In genomic region chr19:48835734-48836088, GRCh38 we compare ENCODE assay signal across 8 cellular contexts. TPM values are rescaled to one million over a fixed set of nuclear protein-coding genes. Genes with fewer than 3 reads are reported as not detected.
A peak's percentile ranks its signal among the peaks of the same experiment; 100 is the strongest.
DNase-seq lines count a peak whose midpoint lies in the region; ATAC-seq, FAIRE-seq and TF ChIP-seq lines count a peak whose summit lies in the region.

No MANE protein-coding gene starts in this region.

- peaks cover 0 to 8% of the 10 kb centered on the region in 2 donors for H3K36me3 ChIP-seq in kidney (ENCODE audit: control insufficient read depth in 1 of 2, insufficient read depth in 2 of 2, low read length in 2 of 2)

- peak overlapping the region; percentile 72 to 95 for H3K27ac ChIP-seq in kidney (ENCODE audit: low read depth in 2 of 2, low read length in 2 of 2)

- H3K4me1 ChIP-seq in kidney (ENCODE audit: control insufficient read depth in 1 of 2, insufficient read depth in 1 of 2, low read depth in 1 of 2, low read length in 2 of 2), result peaks cover 2 to 5% of the 10 kb centered on the region in 2 donors

- no peak for FAIRE-seq in kidney (lab: Jason Lieb, UNC)

- no peaks in the 10 kb centered on the region for H3K9me3 ChIP-seq in kidney (ENCODE audit: control insufficient read depth in 1 of 2, low read length in 2 of 2)

- intact Hi-C loops in kidney (cut with DNase I), result loop anchor here (5.0 kb wide), 1 partner anchor 43 kb away; no protein-coding TSS in a partner anchor

- peak overlapping the region; percentile 38 to 91 for H3K9ac ChIP-seq in kidney (ENCODE audit: low read length in 2 of 2)

- DNase-seq in NCI-H345 treated with DMSO at 0.1 percent for 48 hours (lab: John Stamatoyannopoulos, UW; ENCODE audit: unreplicated experiment), result peak; percentile 55
- peak; percentile 79 for DNase-seq in activated CD4-positive, CD25-positive, alpha-beta regulatory T cell treated with anti-CD3 and anti-CD28 coated beads, Interleukin-2, amount 50 U/mL, for 16 hours (ENCODE audit: low read depth, low spot score)
- peak; percentile 98 for DNase-seq in cerebellar cortex (ENCODE audit: low spot score)
- peak; percentile 93 for DNase-seq in kidney
- peak; percentile 87 to 89 for DNase-seq in stimulated activated CD4-positive, alpha-beta T cell treated with anti-CD3 and anti-CD28 coated beads, Interleukin-15, amount 100 ng/mL, for 1 hour (ENCODE audit: low read depth in 1 of 2, low spot score in 1 of 2)

- peak; percentile 68 for ATAC-seq in HG03108 (IDR thresholded peaks at IDR 0.05; ENCODE audit: unreplicated experiment)
- ATAC-seq in HG03457 (IDR thresholded peaks at IDR 0.05; ENCODE audit: unreplicated experiment), result no peak

- peak; percentile 93 for TF ChIP-seq CTCF in GM12874 (IDR thresholded peaks at IDR 0.05; ENCODE audit: insufficient read depth, low read depth, low read length)
- TF ChIP-seq CTCF in kidney (IDR thresholded peaks at IDR 0.05; ENCODE audit: borderline replicate concordance, extremely low read depth, insufficient read depth), result peak; percentile 84

- peak overlapping the region; percentile 73 to 76 for H3K4me3 ChIP-seq in kidney (ENCODE audit: low read length in 2 of 2)

RNA-seq across cellular contexts. Expression of gene HSD17B14, which starts 0.6 kb away (rescaled TPM):
- total RNA-seq in kidney, result 5.2 TPM
- polyA plus RNA-seq in kidney (ENCODE audit: insufficient read depth, low read depth, low replicate concordance), result 141 TPM

RNA-seq across cellular contexts. Expression of gene BCAT2, which starts 24.9 kb away (rescaled TPM):
- 55.3 TPM for total RNA-seq in kidney
- 69.4 TPM for polyA plus RNA-seq in kidney (ENCODE audit: insufficient read depth, low read depth, low replicate concordance)

RNA-seq across cellular contexts. Expression of gene PLEKHA4, which starts 32.7 kb away (rescaled TPM):
- 79.1 TPM for total RNA-seq in kidney
- 22.9 TPM for polyA plus RNA-seq in kidney (ENCODE audit: insufficient read depth, low read depth, low replicate concordance)

RNA-seq across cellular contexts. Expression of gene PPP1R15A, which starts 36.5 kb away (rescaled TPM):
- total RNA-seq in kidney, result 45.1 TPM
- polyA plus RNA-seq in kidney (ENCODE audit: insufficient read depth, low read depth, low replicate concordance), result 24.7 TPM
